8 cellular contexts compared by ENCODE assay signal in genomic region chr1:31155216-31155806, GRCh38.
DNase-seq lines count a peak whose midpoint lies in the region; ATAC-seq, FAIRE-seq and TF ChIP-seq lines count a peak whose summit lies in the region.

No MANE protein-coding gene starts in this region.

- no peak for TF ChIP-seq EP300 in upper lobe of left lung (IDR thresholded peaks at IDR 0.05)

- WGBS in pancreas, 2 donors = 1 to 4% methylated on average over 9 to 46 of the region's 46 CpGs
- WGBS in upper lobe of left lung, 2 donors = 1 to 2% methylated on average over 13 to 46 of the region's 46 CpGs

- peak; percentile 28 for TF ChIP-seq CTCF in AG09319 (IDR thresholded peaks at IDR 0.05; ENCODE audit: low read depth, low read length)
- TF ChIP-seq CTCF in pancreas (IDR thresholded peaks at IDR 0.05) = no peak
- TF ChIP-seq CTCF in upper lobe of left lung (IDR thresholded peaks at IDR 0.05) = peak in 4 of 6 experiments; percentile 16 to 45 (median 31)

- ATAC-seq in GM18909 (IDR thresholded peaks at IDR 0.05; ENCODE audit: poor library complexity, unreplicated experiment) = peak; percentile 69
- ATAC-seq in pancreas = peak; percentile 78 to 89 (median 84)
- ATAC-seq in upper lobe of left lung (ENCODE audit: low FRiP score in 2 of 2) = peak; percentile 89 to 92

- H3K27me3 ChIP-seq in pancreas = no peaks in the 10 kb centered on the region
- H3K27me3 ChIP-seq in upper lobe of left lung = no peaks in the 10 kb centered on the region

- no peak for DNase-seq in AG09319 (ENCODE audit: extremely low read depth, low read depth)
- peak; percentile 48 for DNase-seq in HT1080 (ENCODE audit: low read depth)
- peak; percentile 12 for DNase-seq in SIG-M5 (lab: John Stamatoyannopoulos, UW)
- DNase-seq in activated naive CD4-positive, alpha-beta T cell (lab: John Stamatoyannopoulos, UW) = peak in 3 of 4 experiments; percentile 5 to 52 (median 46)
- DNase-seq in head of caudate nucleus = peak in 41 of 42 donors; percentile 11 to 76 (median 53)
- peak in 5 of 6 donors; percentile 58 to 81 (median 69) for DNase-seq in pancreas
- DNase-seq in upper lobe of left lung = peak; percentile 61 to 95

- H3K4me3 ChIP-seq in pancreas (peak overlapping the region; percentile 42 to 68 (median 66)), upper lobe of left lung (peak overlapping the region; percentile 66 to 78 (median 72))

- H3K4me1 ChIP-seq in pancreas (peaks cover 0 to 2% (median 0%) of the 10 kb centered on the region in 3 donors), upper lobe of left lung (peaks cover 4 to 12% (median 8%) of the 10 kb centered on the region in 4 donors)

- FAIRE-seq in pancreas (lab: Jason Lieb, UNC) = no peak

- intact Hi-C loops in head of caudate nucleus (cut with DNase I) = no loop called here
- intact Hi-C loops in pancreas (cut with DNase I) = no loop called here

- TF ChIP-seq POLR2A in upper lobe of left lung (IDR thresholded peaks at IDR 0.05) = peak in 2 of 4 donors; percentile 21 to 33

- H3K36me3 ChIP-seq in pancreas (no peaks in the 10 kb centered on the region), upper lobe of left lung (no peaks in the 10 kb centered on the region)

- peak overlapping the region; percentile 56 to 92 (median 84) for H3K27ac ChIP-seq in pancreas
- peak overlapping the region; percentile 80 to 87 (median 85) for H3K27ac ChIP-seq in upper lobe of left lung

- H3K9me3 ChIP-seq in pancreas = no peaks in the 10 kb centered on the region
- no peaks in the 10 kb centered on the region for H3K9me3 ChIP-seq in upper lobe of left lung

Comparison
In these comparisons a context has a peak if more than half of its experiments do, and no peak if none do; other contexts are left out.
1. CTCF ChIP-seq: peak in AG09319 (single experiment) and upper lobe of left lung (4 of 6); none in pancreas (0 of 4).
2. Peak in every context shown above with its lines, with median percentiles within 50 percentile points of each other: ATAC-seq.